8 cellular contexts compared by ENCODE assay signal in genomic region chr17:64781013-64781392, GRCh38.
A peak's percentile ranks its signal among the peaks of the same experiment; 100 is the strongest.
DNase-seq lines count a peak whose midpoint lies in the region; ATAC-seq and TF ChIP-seq lines count a peak whose summit lies in the region.

No MANE protein-coding gene starts in this region.

- peaks cover 24% of the 10 kb centered on the region for H3K4me1 Mint-ChIP-seq in activated naive CD8-positive, alpha-beta T cell (ENCODE audit: low read depth)

- TF ChIP-seq CTCF in thoracic aorta (IDR thresholded peaks at IDR 0.05): no peak
- TF ChIP-seq CTCF in GM13977 (IDR thresholded peaks at IDR 0.05; ENCODE audit: extremely low read depth, insufficient read depth, missing control alignments): no peak

- ATAC-seq in thoracic aorta (ENCODE audit: insufficient number of reproducible peaks, low FRiP score, low read depth) (no peak), GM18511 (IDR thresholded peaks at IDR 0.05; ENCODE audit: unreplicated experiment) (no peak)

- H3K4me3 ChIP-seq in iPS-20b (ENCODE audit: low read length) (peak overlapping the region; percentile 69), thoracic aorta (peak overlapping the region; percentile 65)

- H3K4me1 ChIP-seq in iPS-20b (ENCODE audit: insufficient read depth, low read length) (peaks cover 11% of the 10 kb centered on the region; the same call in 1 of the 2 replicates), thoracic aorta (ENCODE audit: control insufficient read depth in 1 of 2, low read depth in 2 of 2) (peaks cover 45 to 57% of the 10 kb centered on the region in 2 donors)

- in situ Hi-C loops in GM13977 (cut with MboI; ENCODE audit: low pct_unique_long_range_greater_than_20kb, low sequenced_read_pairs, unreplicated experiment): no loop called here

- DNase-seq in activated CD4-positive, alpha-beta T cell treated with anti-CD3 and anti-CD28 coated beads for 48 hours: peak; percentile 15
- no peak for DNase-seq in activated CD4-positive, alpha-beta T cell treated with anti-CD3 and anti-CD28 coated beads for 1 hour
- no peak for DNase-seq in thoracic aorta (ENCODE audit: low spot score)
- no peak for DNase-seq in NCI-H82 (lab: John Stamatoyannopoulos, UW)
- DNase-seq in GM13977 (ENCODE audit: low spot score): no peak

- H3K9ac ChIP-seq in iPS-20b (ENCODE audit: low read depth, low read length): no peak overlapping the region; the same call in 1 of the 2 replicates

- no peak overlapping the region for H3K27ac Mint-ChIP-seq in activated naive CD8-positive, alpha-beta T cell

- H3K36me3 Mint-ChIP-seq in activated naive CD8-positive, alpha-beta T cell: no peaks in the 10 kb centered on the region

- H3K27me3 ChIP-seq in iPS-20b (ENCODE audit: insufficient read depth, low read length) (peaks cover 74% of the 10 kb centered on the region), thoracic aorta (replicated peaks; ENCODE audit: insufficient read depth) (no peaks in the 10 kb centered on the region)

- H3K9me3 Mint-ChIP-seq in activated naive CD8-positive, alpha-beta T cell (ENCODE audit: low read depth): no peaks in the 10 kb centered on the region

- H3K27ac ChIP-seq in iPS-20b (ENCODE audit: low read length) (no peak overlapping the region), thoracic aorta (no peak overlapping the region)

- H3K27me3 Mint-ChIP-seq in activated naive CD8-positive, alpha-beta T cell: peaks cover 3% of the 10 kb centered on the region

- no peaks in the 10 kb centered on the region; the same call in 1 of the 2 replicates for H3K9me3 ChIP-seq in iPS-20b (ENCODE audit: insufficient read depth, low read depth, low read length)
- no peaks in the 10 kb centered on the region for H3K9me3 ChIP-seq in thoracic aorta

- H3K4me3 Mint-ChIP-seq in activated naive CD8-positive, alpha-beta T cell: peak overlapping the region; percentile 79

- H3K36me3 ChIP-seq in iPS-20b (ENCODE audit: insufficient read depth, low read depth, low read length) (no peaks in the 10 kb centered on the region), thoracic aorta (peaks cover 11% of the 10 kb centered on the region)
